ENCODE assay signal across 31 cellular contexts in genomic region chr4:126821152-126821551, GRCh38.
"Had no signal": no experiment of that assay in that cellular context is flagged by ENCODE, and none has a peak within 500 bp of the region (broad histone marks: within the 10 kb centered on the region; RNA-seq: fewer than 3 reads in every experiment).

No MANE protein-coding gene starts in this region.

- H3K4me3 Mint-ChIP-seq: natural killer cell; nephron; neural progenitor cell; stimulated activated memory B cell treated with anti-CD40 and anti-IgM and Interleukin-4, amounts not matched to agents 10 μg/mL and 1 μg/mL and 100 μg/mL, for 72 hours; stimulated activated naive CD8-positive, alpha-beta T cell treated with anti-CD3 and anti-CD28 coated beads, Interleukin-15, amount 100 ng/mL, for 72 hours; type B pancreatic cell had no signal

- H3K4me1 ChIP-seq: neural progenitor cell, parathyroid adenoma, psoas muscle, right lobe of liver, sigmoid colon, spleen, suprapubic skin, testis, tibial artery, transverse colon, upper lobe of right lung, uterus had no signal

- DNase-seq: natural killer cell; occipital lobe; ovary; posterior cingulate gyrus; psoas muscle; right cardiac atrium; right lobe of liver; sigmoid colon; spleen; stimulated activated CD4-positive, alpha-beta T cell treated with anti-CD3 and anti-CD28 coated beads, Interleukin-12 subunit alpha, Interleukin-12 subunit beta, amount 100 ng/mL, for 4 hours; stimulated activated CD4-positive, alpha-beta T cell treated with anti-CD3 and anti-CD28 coated beads, Interleukin-1b, Interleukin-23, amount 100 ng/mL, for 48 hours; stimulated activated CD4-positive, alpha-beta T cell treated with anti-CD3 and anti-CD28 coated beads, Interleukin-4, amount 100 ng/mL, for 1 hour; stimulated activated CD4-positive, alpha-beta T cell treated with anti-CD3 and anti-CD28 coated beads, Interleukin-4, amount 100 ng/mL, for 4 hours; stimulated activated CD8-positive, alpha-beta memory T cell treated with anti-CD3 and anti-CD28 coated beads, Interleukin-4, amount 100 ng/mL, for 48 hours; stimulated activated naive CD4-positive, alpha-beta T cell; stimulated activated naive CD8-positive, alpha-beta T cell treated with anti-CD3 and anti-CD28 coated beads, Interleukin-15, amount 100 ng/mL, for 72 hours; stimulated activated naive CD8-positive, alpha-beta T cell treated with anti-CD3 and anti-CD28 coated beads, Interleukin-15, Interleukin-2, amounts not matched to agents 100 U/mL and 50 U/mL, for 24 hours; substantia nigra; testis; tibial artery; transverse colon; upper lobe of right lung; uterus had no signal

- H3K27me3 Mint-ChIP-seq: progenitor cell of endocrine pancreas; stimulated activated memory B cell treated with anti-CD40 and anti-IgM and Interleukin-4, amounts not matched to agents 10 μg/mL and 1 μg/mL and 100 μg/mL, for 72 hours; stimulated activated naive CD8-positive, alpha-beta T cell treated with anti-CD3 and anti-CD28 coated beads, Interleukin-15, amount 100 ng/mL, for 72 hours; type B pancreatic cell had no signal

- H3K9me3 Mint-ChIP-seq: neural progenitor cell, type B pancreatic cell had no signal

- H3K36me3 Mint-ChIP-seq: natural killer cell; neural progenitor cell; stimulated activated memory B cell treated with anti-CD40 and anti-IgM and Interleukin-4, amounts not matched to agents 10 μg/mL and 1 μg/mL and 100 μg/mL, for 72 hours; type B pancreatic cell had no signal

- H3K27ac ChIP-seq: neural progenitor cell, ovary, parathyroid adenoma, psoas muscle, right lobe of liver, sigmoid colon, spleen, suprapubic skin, testis, tibial artery, transverse colon, upper lobe of right lung, uterus had no signal

- H3K4me1 Mint-ChIP-seq: natural killer cell; nephron; neural progenitor cell; stimulated activated memory B cell treated with anti-CD40 and anti-IgM and Interleukin-4, amounts not matched to agents 10 μg/mL and 1 μg/mL and 100 μg/mL, for 72 hours; stimulated activated naive CD8-positive, alpha-beta T cell treated with anti-CD3 and anti-CD28 coated beads, Interleukin-15, amount 100 ng/mL, for 72 hours had no signal

- H3K27ac Mint-ChIP-seq: natural killer cell; nephron; neural progenitor cell; progenitor cell of endocrine pancreas; stimulated activated memory B cell treated with anti-CD40 and anti-IgM and Interleukin-4, amounts not matched to agents 10 μg/mL and 1 μg/mL and 100 μg/mL, for 72 hours; stimulated activated naive CD8-positive, alpha-beta T cell treated with anti-CD3 and anti-CD28 coated beads, Interleukin-15, amount 100 ng/mL, for 72 hours; type B pancreatic cell had no signal

- H3K36me3 ChIP-seq: neural progenitor cell, ovary, right lobe of liver, sigmoid colon, spleen, suprapubic skin, tibial artery, transverse colon, upper lobe of right lung, uterus had no signal

- H3K9me3 ChIP-seq: ovary, right lobe of liver, suprapubic skin, testis, tibial artery, uterus had no signal

- H3K27me3 ChIP-seq: neural progenitor cell, ovary, right lobe of liver, sigmoid colon, spleen, suprapubic skin, testis, tibial artery, transverse colon, upper lobe of right lung, uterus had no signal

- H3K4me3 ChIP-seq: neural progenitor cell, ovary, psoas muscle, right lobe of liver, sigmoid colon, smooth muscle cell, spleen, suprapubic skin, testis, tibial artery, transverse colon, upper lobe of right lung, uterus had no signal
